In genomic region chr14:25400607-25401206, GRCh38 we compare ENCODE assay signal across 8 cellular contexts.
A peak's percentile ranks its signal among the peaks of the same experiment; 100 is the strongest.
DNase-seq lines count a peak whose midpoint lies in the region; ATAC-seq and TF ChIP-seq lines count a peak whose summit lies in the region.

No MANE protein-coding gene starts in this region.

- WGBS in prostate gland = 36% methylated on average over 12 of the region's 12 CpGs

- H3K36me3 Mint-ChIP-seq in HFFc6 (ENCODE audit: low read depth) = no peaks in the 10 kb centered on the region

- no peak overlapping the region for H3K27ac Mint-ChIP-seq in HFFc6

- no peak overlapping the region for H3K4me3 Mint-ChIP-seq in HFFc6

- DNase-seq in NCI-H510A treated with DMSO at 0.1 percent for 48 hours (lab: John Stamatoyannopoulos, UW) (peak; percentile 82), NCI-H510A (lab: John Stamatoyannopoulos, UW) (no peak), HFFc6 (peak; percentile 31), NCI-H2029 treated with DMSO at 0.1 percent for 48 hours (lab: John Stamatoyannopoulos, UW) (peak; percentile 34), UCSD-AML1 (lab: John Stamatoyannopoulos, UW; ENCODE audit: unreplicated experiment) (peak; percentile 5), fibroblast of the conjunctiva (ENCODE audit: low read depth) (peak; percentile 27), prostate gland (ENCODE audit: low spot score) (peak; percentile 55)

- ATAC-seq in HG03135 (IDR thresholded peaks at IDR 0.05; ENCODE audit: unreplicated experiment) = no peak

- TF ChIP-seq POLR2A in prostate gland (IDR thresholded peaks at IDR 0.05) = no peak

- H3K36me3 ChIP-seq in prostate gland = no peaks in the 10 kb centered on the region

- no peaks in the 10 kb centered on the region for H3K9me3 ChIP-seq in prostate gland

- H3K4me1 ChIP-seq in prostate gland (replicated peaks) = no peaks in the 10 kb centered on the region

- H3K4me1 Mint-ChIP-seq in HFFc6 (ENCODE audit: low read depth) = no peaks in the 10 kb centered on the region

- no peak overlapping the region for H3K27ac ChIP-seq in prostate gland

- H3K4me3 ChIP-seq in prostate gland = no peak overlapping the region

- intact Hi-C loops in prostate gland (cut with DNase I) = loop anchor here (5.0 kb wide), 1 partner anchor 688 kb away; no protein-coding TSS in a partner anchor

- TF ChIP-seq CTCF in HFFc6 (IDR thresholded peaks at IDR 0.05) (peak; percentile 87), prostate gland (IDR thresholded peaks at IDR 0.05) (peak in 3 of 4 experiments; percentile 56 to 67 (median 64))

- no peaks in the 10 kb centered on the region for H3K27me3 Mint-ChIP-seq in HFFc6 (ENCODE audit: insufficient read depth)

- H3K27me3 ChIP-seq in prostate gland (replicated peaks; ENCODE audit: insufficient read depth) = no peaks in the 10 kb centered on the region

- no peaks in the 10 kb centered on the region for H3K9me3 Mint-ChIP-seq in HFFc6
